Comparison of ENCODE assay signal across 8 cellular contexts in the genomic region with DNA sequence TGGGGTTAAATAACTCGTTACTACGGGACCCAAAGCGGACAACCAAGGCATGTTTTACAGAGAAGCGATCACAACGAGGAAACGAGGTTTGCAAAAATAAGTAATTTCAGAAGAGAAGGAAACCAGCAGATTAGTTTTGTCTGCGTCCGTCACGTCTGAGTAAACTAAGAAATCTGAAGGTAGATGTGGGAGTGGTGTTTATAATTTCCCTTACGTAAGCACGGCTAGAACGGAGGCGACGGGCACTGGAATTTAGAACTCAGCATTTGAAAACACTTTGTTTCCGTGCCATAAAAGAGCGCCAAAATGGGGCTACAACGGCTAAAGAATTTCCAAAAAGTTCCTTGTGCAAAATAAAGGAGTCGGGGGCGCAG. TPM values are rescaled to one million over a fixed set of nuclear protein-coding genes. Genes with fewer than 3 reads are reported as not detected.
DNase-seq lines count a peak whose midpoint lies in the region; ATAC-seq and TF ChIP-seq lines count a peak whose summit lies in the region.

No MANE protein-coding gene starts in this region.

- ATAC-seq in natural killer cell treated with Interleukin-12 subunit alpha and Interleukin-12 subunit beta and Interleukin-15 and Interleukin-18, amount 100 ng/mL, for 72 hours = no peak
- ATAC-seq in GM19023 (IDR thresholded peaks at IDR 0.05; ENCODE audit: unreplicated experiment) (no peak), GM18870 (IDR thresholded peaks at IDR 0.05; ENCODE audit: unreplicated experiment) (no peak)

- H3K36me3 Mint-ChIP-seq in IgD-negative memory B cell = peaks cover 7% of the 10 kb centered on the region
- H3K36me3 Mint-ChIP-seq in natural killer cell treated with Interleukin-12 subunit alpha and Interleukin-12 subunit beta and Interleukin-15 and Interleukin-18, amount 100 ng/mL, for 72 hours = peaks cover 5% of the 10 kb centered on the region

- H3K27me3 ChIP-seq in GM06990 (replicated peaks; ENCODE audit: control insufficient read depth, insufficient read depth, low read length) = no peaks in the 10 kb centered on the region

- peak overlapping the region; percentile 84 to 99 (median 99) for H3K27ac Mint-ChIP-seq in IgD-negative memory B cell
- peak overlapping the region; percentile 93 to 98 for H3K27ac Mint-ChIP-seq in natural killer cell treated with Interleukin-12 subunit alpha and Interleukin-12 subunit beta and Interleukin-15 and Interleukin-18, amount 100 ng/mL, for 72 hours

- no peaks in the 10 kb centered on the region for H3K9me3 Mint-ChIP-seq in IgD-negative memory B cell
- H3K9me3 Mint-ChIP-seq in natural killer cell treated with Interleukin-12 subunit alpha and Interleukin-12 subunit beta and Interleukin-15 and Interleukin-18, amount 100 ng/mL, for 72 hours = no peaks in the 10 kb centered on the region

- peak overlapping the region; percentile 98 for H3K4me3 ChIP-seq in GM06990 (replicated peaks; ENCODE audit: low read depth, low read length)
- peak overlapping the region; percentile 95 for H3K4me3 ChIP-seq in epithelial cell of esophagus (ENCODE audit: low read length)

- no peaks in the 10 kb centered on the region for H3K27me3 Mint-ChIP-seq in IgD-negative memory B cell
- H3K27me3 Mint-ChIP-seq in natural killer cell treated with Interleukin-12 subunit alpha and Interleukin-12 subunit beta and Interleukin-15 and Interleukin-18, amount 100 ng/mL, for 72 hours = no peaks in the 10 kb centered on the region

- H3K4me3 Mint-ChIP-seq in IgD-negative memory B cell = peak overlapping the region; percentile 86 to 98 (median 96)
- peak overlapping the region; percentile 96 for H3K4me3 Mint-ChIP-seq in natural killer cell treated with Interleukin-12 subunit alpha and Interleukin-12 subunit beta and Interleukin-15 and Interleukin-18, amount 100 ng/mL, for 72 hours

- peaks cover 1% of the 10 kb centered on the region; the same call in 1 of the 2 replicates for H3K36me3 ChIP-seq in GM06990 (ENCODE audit: control insufficient read depth, insufficient read depth, low read length)

- DNase-seq in GM06990 (ENCODE audit: extremely low read depth, insufficient read length) (no peak), epithelial cell of esophagus (ENCODE audit: low read depth) (peak; percentile 55), ureter (ENCODE audit: low spot score) (peak; percentile 44)
- peak; percentile 65 for DNase-seq in activated CD4-positive, alpha-beta T cell treated with anti-CD3 and anti-CD28 coated beads for 48 hours
- DNase-seq in natural killer cell treated with Interleukin-12 subunit alpha and Interleukin-12 subunit beta and Interleukin-15 and Interleukin-18, amount 100 ng/mL, for 72 hours (ENCODE audit: low spot score) = no peak

- TF ChIP-seq CTCF in GM06990 (IDR thresholded peaks at IDR 0.05; ENCODE audit: insufficient read depth, low read length, poor library complexity, severe bottlenecking) = no peak
- TF ChIP-seq CTCF in epithelial cell of esophagus (IDR thresholded peaks at IDR 0.05; ENCODE audit: insufficient read depth, low read depth, low read length, missing control alignments) = no peak

- H3K4me1 Mint-ChIP-seq in IgD-negative memory B cell = peaks cover 11 to 32% (median 19%) of the 10 kb centered on the region in 3 donors
- H3K4me1 Mint-ChIP-seq in natural killer cell treated with Interleukin-12 subunit alpha and Interleukin-12 subunit beta and Interleukin-15 and Interleukin-18, amount 100 ng/mL, for 72 hours (ENCODE audit: low read depth in 2 of 2) = peaks cover 25 to 29% of the 10 kb centered on the region in 2 donors

RNA-seq across cellular contexts. Expression of a gene that starts 0.7 kb away (rescaled TPM):
- polyA plus RNA-seq in IgD-negative memory B cell = 26.0 TPM
- 10 to 100 TPM in 1 of 2 donors, 1 to 10 TPM in 1; 9.3 to 11.4 TPM for total RNA-seq in natural killer cell treated with Interleukin-12 subunit alpha and Interleukin-12 subunit beta and Interleukin-15 and Interleukin-18, amount 100 ng/mL, for 72 hours
- total RNA-seq in ureter = 19.2 TPM

Comparison
In these comparisons a context has a peak if more than half of its experiments do, and no peak if none do; other contexts are left out.
1. DNase-seq: peak in activated CD4-positive, alpha-beta T cell treated with anti-CD3 and anti-CD28 coated beads for 48 hours (single experiment), epithelial cell of esophagus (single experiment) and ureter (single experiment); none in GM06990 (single experiment) and natural killer cell treated with Interleukin-12 subunit alpha and Interleukin-12 subunit beta and Interleukin-15 and Interleukin-18, amount 100 ng/mL, for 72 hours (single experiment).